In genomic region chrX:69503835-69504625, GRCh38 we compare ENCODE assay signal across 8 cellular contexts. TPM values are rescaled to one million over a fixed set of nuclear protein-coding genes. Genes with fewer than 3 reads are reported as not detected.
DNase-seq lines count a peak whose midpoint lies in the region; ATAC-seq and TF ChIP-seq lines count a peak whose summit lies in the region.

Gene NALF2, plus strand, starts transcription at chrX:69504326. Its CDS starts 957 bp downstream, at chrX:69505283.

- H3K9me3 ChIP-seq in BLaER1 treated with 17β-estradiol and CSF1 and Interleukin-3, amounts not matched to agents 10 nM and 100 nM (replicated peaks in 1 of 11) = peaks cover 0 to 16% (median 0%) of the 10 kb centered on the region in 11 experiments; a peak in 8 of 22 replicates
- H3K9me3 ChIP-seq in body of pancreas = no peaks in the 10 kb centered on the region
- no peaks in the 10 kb centered on the region for H3K9me3 ChIP-seq in sigmoid colon

- H3K4me1 ChIP-seq in BLaER1 treated with 17β-estradiol and CSF1 and Interleukin-3, amounts not matched to agents 10 nM and 100 nM = peaks cover 6 to 32% (median 21%) of the 10 kb centered on the region in 10 experiments; a peak in 15 of 20 replicates
- H3K4me1 ChIP-seq in body of pancreas = peaks cover 14% of the 10 kb centered on the region
- peaks cover 0 to 13% (median 6%) of the 10 kb centered on the region in 4 donors for H3K4me1 ChIP-seq in sigmoid colon

- TF ChIP-seq EP300 in sigmoid colon (IDR thresholded peaks at IDR 0.05) = no peak

- no peak within 1 kb of the TSS for H3K27ac ChIP-seq in BLaER1 treated with 17β-estradiol and CSF1 and Interleukin-3, amounts not matched to agents 10 nM and 100 nM
- H3K27ac ChIP-seq in body of pancreas (peak within 1 kb of the TSS in 2 of 4 donors; percentile 21 to 70), sigmoid colon (peak within 1 kb of the TSS in 1 of 4 donors; percentile 20)

- TF ChIP-seq POLR2A in body of pancreas (IDR thresholded peaks at IDR 0.05) (peak in 2 of 3 donors; percentile 48 to 50), sigmoid colon (IDR thresholded peaks at IDR 0.05) (no peak)

- H4K20me1 ChIP-seq in BLaER1 treated with 17β-estradiol and CSF1 and Interleukin-3, amounts not matched to agents 10 nM and 100 nM = peaks cover 0 to 35% (median 25%) of the 10 kb centered on the region in 11 experiments; a peak in 15 of 22 replicates

- no peaks in the 10 kb centered on the region for H3K36me3 ChIP-seq in BLaER1 treated with 17β-estradiol and CSF1 and Interleukin-3, amounts not matched to agents 10 nM and 100 nM
- H3K36me3 ChIP-seq in body of pancreas (replicated peaks in 1 of 2; ENCODE audit: insufficient read depth in 1 of 2, low read depth in 2 of 2) = no peaks in the 10 kb centered on the region
- no peaks in the 10 kb centered on the region for H3K36me3 ChIP-seq in sigmoid colon

- ATAC-seq in HG02759 (IDR thresholded peaks at IDR 0.05; ENCODE audit: unreplicated experiment) (peak; percentile 57), body of pancreas (peak; percentile 66), GM18519 (IDR thresholded peaks at IDR 0.05; ENCODE audit: low FRiP score, unreplicated experiment) (no peak), HG03378 (IDR thresholded peaks at IDR 0.05; ENCODE audit: unreplicated experiment) (no peak)

- DNase-seq in NCI-H82 (lab: John Stamatoyannopoulos, UW) (peak; percentile 92), body of pancreas (peak; percentile 51 to 69 (median 60)), sigmoid colon (peak; percentile 70)

- H3K27me3 ChIP-seq in BLaER1 treated with 17β-estradiol and CSF1 and Interleukin-3, amounts not matched to agents 10 nM and 100 nM = peaks cover 67 to 87% (median 82%) of the 10 kb centered on the region in 11 experiments
- H3K27me3 ChIP-seq in body of pancreas = no peaks in the 10 kb centered on the region
- H3K27me3 ChIP-seq in sigmoid colon = peaks cover 17 to 36% (median 19%) of the 10 kb centered on the region in 3 donors

- peak within 1 kb of the TSS; percentile 60 to 74 (median 68) for H3K4me3 ChIP-seq in BLaER1 treated with 17β-estradiol and CSF1 and Interleukin-3, amounts not matched to agents 10 nM and 100 nM
- peak within 1 kb of the TSS in 1 of 2 donors; percentile 25 for H3K4me3 ChIP-seq in body of pancreas
- H3K4me3 ChIP-seq in iPS-11a (ENCODE audit: low read depth, low read length) = peak within 1 kb of the TSS; percentile 45
- H3K4me3 ChIP-seq in sigmoid colon = peak within 1 kb of the TSS; percentile 21 to 52 (median 44)

- TF ChIP-seq CTCF in body of pancreas (IDR thresholded peaks at IDR 0.05) (peak in 1 of 7 experiments; percentile 0), sigmoid colon (IDR thresholded peaks at IDR 0.05) (no peak)

- intact Hi-C loops in body of pancreas (cut with DNase I) (no loop called here), sigmoid colon (cut with DNase I) (no loop called here)

- H3K9ac ChIP-seq in BLaER1 treated with 17β-estradiol and CSF1 and Interleukin-3, amounts not matched to agents 10 nM and 100 nM = peak within 1 kb of the TSS in 10 of 11 experiments; percentile 15 to 71 (median 52); a peak in 17 of 22 replicates

- H3K4me2 ChIP-seq in BLaER1 treated with 17β-estradiol and CSF1 and Interleukin-3, amounts not matched to agents 10 nM and 100 nM = peak within 1 kb of the TSS; percentile 75 to 93 (median 87)

- 0 to 1% methylated on average over 1 to 26 of the region's 64 CpGs for WGBS in body of pancreas, 2 donors
- WGBS in sigmoid colon, 2 donors = 1% methylated on average over 62 to 64 of the region's 64 CpGs

RNA-seq across cellular contexts. Expression of gene NALF2, which starts in this region (rescaled TPM):
- total RNA-seq in body of pancreas (1 to 10 TPM in 1 of 2 donors, under 1 TPM in 1; 0.66 to 1.0 TPM), sigmoid colon (under 1 TPM in 2 of 4 donors, not detected in 2; 0.14 to 0.28 TPM)
- polyA plus RNA-seq in sigmoid colon = under 1 TPM; under 0.01 to 0.54 (median 0.23) TPM

Comparison
In these comparisons a context has a peak if more than half of its experiments do, and no peak if none do; other contexts are left out.
1. Peak in DNase-seq and H3K4me3 ChIP-seq in sigmoid colon; RNA of the gene not detected or under 1 TPM.
2. ATAC-seq: peak in HG02759 (single experiment) and body of pancreas (single experiment); none in GM18519 (single experiment) and HG03378 (single experiment).
3. POLR2A ChIP-seq: peak in body of pancreas (2 of 3); none in sigmoid colon (0 of 2).
4. Peak in every context shown above with its lines, with median percentiles within 50 percentile points of each other: DNase-seq.